Comparison of ENCODE assay signal across 13 cellular contexts in the genomic region with DNA sequence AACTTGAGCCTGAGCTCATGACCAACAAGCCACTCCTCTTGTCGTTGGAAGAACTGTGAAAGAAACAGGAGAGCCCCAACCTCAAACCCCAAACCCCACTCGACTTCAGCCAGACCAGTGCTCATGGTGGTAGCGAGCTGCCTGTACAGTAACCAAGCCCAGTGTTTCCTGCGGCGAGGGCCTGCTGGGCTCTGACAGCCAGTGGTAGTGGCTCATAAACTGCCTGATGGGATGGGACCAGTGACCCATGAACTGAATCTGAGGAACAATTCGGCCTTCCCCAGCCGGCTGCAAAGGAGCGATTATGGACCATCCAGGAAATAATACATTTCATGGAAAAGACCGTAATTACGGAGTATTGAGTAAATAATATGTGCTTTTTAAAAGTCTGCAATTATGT.
DNase-seq lines count a peak whose midpoint lies in the region; TF ChIP-seq lines count a peak whose summit lies in the region.
"Had no signal": no experiment of that assay in that cellular context is flagged by ENCODE, and none has a peak within 500 bp of the region (broad histone marks: within the 10 kb centered on the region; RNA-seq: fewer than 3 reads in every experiment).

No MANE protein-coding gene starts in this region.

- TF ChIP-seq EP300 in Ishikawa (IDR thresholded peaks at IDR 0.05; ENCODE audit: borderline replicate concordance), result no peak

- H3K36me3 ChIP-seq in GM23248 (ENCODE audit: low read depth), result no peaks in the 10 kb centered on the region
- H3K36me3 ChIP-seq in neuronal stem cell (replicated peaks in 1 of 2; ENCODE audit: control insufficient read depth in 2 of 2, insufficient read depth in 2 of 2, low read length in 2 of 2), result no peaks in the 10 kb centered on the region
- H3K36me3 ChIP-seq in vagina, result no peaks in the 10 kb centered on the region
- H3K36me3 ChIP-seq: HAP-1 had no signal

- H3K27ac ChIP-seq in GM23248 (peak overlapping the region; percentile 68; the same call in 1 of the 2 replicates), neuronal stem cell (replicated peaks; ENCODE audit: low read length) (no peak overlapping the region), vagina (no peak overlapping the region)

- intact Hi-C loops in vagina (cut with DNase I), result no loop called here

- H2BK15ac ChIP-seq in neuronal stem cell (ENCODE audit: low read length), result no peak overlapping the region

- no peak for TF ChIP-seq CTCF in vagina (IDR thresholded peaks at IDR 0.05)

- no peak overlapping the region for H4K8ac ChIP-seq in neuronal stem cell (ENCODE audit: low read depth, low read length)

- H4K20me1 ChIP-seq in GM23248 (ENCODE audit: insufficient read depth), result no peaks in the 10 kb centered on the region

- WGBS in GM23248 (ENCODE audit: low coverage in 1 of 2, low lambda C conversion rate in 2 of 2, missing lambda C conversion rate in 2 of 2), 2 experiments, result 96 to 97% methylated on average over 10 of the region's 10 CpGs
- WGBS in neuronal stem cell (ENCODE audit: extremely low coverage in 2 of 2, insufficient read length in 2 of 2, insufficient replicate concordance in 1 of 2), 2 donors, result no CpG with 5 or more reads among the region's 10 CpGs

- peak overlapping the region; percentile 30 for H3K18ac ChIP-seq in neuronal stem cell (ENCODE audit: low read length)

- H3K79me1 ChIP-seq in neuronal stem cell (ENCODE audit: low read depth, low read length), result no peaks in the 10 kb centered on the region

- peaks cover 13% of the 10 kb centered on the region; the same call in 1 of the 2 replicates for H3F3A ChIP-seq in GM23248 (ENCODE audit: insufficient read depth)

- no peaks in the 10 kb centered on the region for H3K9me2 ChIP-seq in GM23248 (ENCODE audit: insufficient read depth)

- in situ Hi-C loops in GM23248 (cut with MboI), result no loop called here

- H3K9me3 ChIP-seq in GM23248 (ENCODE audit: low read depth), result no peaks in the 10 kb centered on the region
- no peaks in the 10 kb centered on the region for H3K9me3 ChIP-seq in neuronal stem cell (replicated peaks in 1 of 2; ENCODE audit: control insufficient read depth in 2 of 2, insufficient read depth in 1 of 2, low read depth in 1 of 2, low read length in 2 of 2)
- H3K9me3 ChIP-seq in vagina, result no peaks in the 10 kb centered on the region
- H3K9me3 ChIP-seq: HAP-1 had no signal

- no peak overlapping the region for H3K4me3 ChIP-seq in GM23248
- no peak overlapping the region for H3K4me3 ChIP-seq in neuronal stem cell (ENCODE audit: low read length in 2 of 2)
- H3K4me3 ChIP-seq in vagina, result no peak overlapping the region
- H3K4me3 ChIP-seq: HAP-1 had no signal

- H3K4me2 ChIP-seq in GM23248 (ENCODE audit: unreplicated experiment) (no peak overlapping the region), neuronal stem cell (ENCODE audit: insufficient read depth, low read length, poor library complexity, severe bottlenecking) (no peak overlapping the region)

- no peak overlapping the region for H2BK5ac ChIP-seq in neuronal stem cell (ENCODE audit: low read length)

- no peak overlapping the region for H4K91ac ChIP-seq in neuronal stem cell (ENCODE audit: low read depth, low read length, poor library complexity)

- H2BK120ac ChIP-seq in neuronal stem cell (ENCODE audit: low read depth, low read length), result no peak overlapping the region

- TF ChIP-seq POLR2A in vagina (IDR thresholded peaks at IDR 0.05), result no peak

- H2BK12ac ChIP-seq in neuronal stem cell (ENCODE audit: low read length), result no peak overlapping the region

- H3K27me3 ChIP-seq in GM23248 (replicated peaks; ENCODE audit: insufficient read depth) (no peaks in the 10 kb centered on the region), neuronal stem cell (ENCODE audit: control insufficient read depth in 3 of 3, insufficient read depth in 3 of 3, low read depth in 1 of 3, low read length in 3 of 3) (no peaks in the 10 kb centered on the region), vagina (no peaks in the 10 kb centered on the region)

- H3K9ac ChIP-seq in GM23248 (no peak overlapping the region), neuronal stem cell (ENCODE audit: low read depth, low read length, poor library complexity) (no peak overlapping the region)

- no peak overlapping the region for H3K14ac ChIP-seq in neuronal stem cell (ENCODE audit: low read length)

- 0 out of 2 replicates have a peak, but pooled peaks have one; percentile 9 for TF ChIP-seq RAD21 in Ishikawa (IDR thresholded peaks at IDR 0.05; ENCODE audit: low read depth)

- DNase-seq in GM23248, result no peak
- peak; percentile 93 for DNase-seq in NCI-H69 (lab: John Stamatoyannopoulos, UW)
- no peak for DNase-seq in neuronal stem cell (ENCODE audit: low spot score)
- no peak for DNase-seq in vagina (ENCODE audit: extremely low spot score in 2 of 2)
- DNase-seq in activated CD4-positive, alpha-beta T cell treated with anti-CD3 and anti-CD28 coated beads for 1 hour, result no peak
- DNase-seq in DMS53 (lab: John Stamatoyannopoulos, UW), result no peak
- no peak for DNase-seq in cerebellum (ENCODE audit: low spot score)
- DNase-seq: C1 segment of cervical spinal cord; CD4-positive, alpha-beta T cell; DMS79 treated with DMSO at 0.1 percent for 48 hours; EL had no signal

- peaks cover 16% of the 10 kb centered on the region for H3K4me1 ChIP-seq in GM23248 (ENCODE audit: insufficient read depth)
- no peaks in the 10 kb centered on the region for H3K4me1 ChIP-seq in neuronal stem cell (ENCODE audit: control insufficient read depth in 2 of 2, insufficient read depth in 1 of 2, low read depth in 1 of 2, low read length in 2 of 2)
- no peaks in the 10 kb centered on the region for H3K4me1 ChIP-seq in vagina
- H3K4me1 ChIP-seq: HAP-1 had no signal

- no peak overlapping the region for H2AK5ac ChIP-seq in neuronal stem cell (ENCODE audit: low read depth, low read length)

- no peak overlapping the region for H2AFZ ChIP-seq in GM23248
- no peak overlapping the region for H2AFZ ChIP-seq in neuronal stem cell (ENCODE audit: low read length)

- no peak overlapping the region for H3K4ac ChIP-seq in neuronal stem cell (ENCODE audit: low read length)

- no peaks in the 10 kb centered on the region for H3K79me2 ChIP-seq in GM23248 (ENCODE audit: insufficient read depth)

- no peak overlapping the region for H3K23ac ChIP-seq in neuronal stem cell (ENCODE audit: low read depth, low read length, poor library complexity)

TF ChIP-seq in Ishikawa, 13 proteins besides CTCF, POLR2A, EP300 and RAD21:
- TF ChIP-seq ZBTB7A (IDR thresholded peaks at IDR 0.05; ENCODE audit: low read depth), result no peak
- TF ChIP-seq CEBPB (IDR thresholded peaks at IDR 0.05), result no peak
- 0 out of 2 replicates have a peak, but pooled peaks have one; percentile 9 for TF ChIP-seq TEAD4 (IDR thresholded peaks at IDR 0.05)
- TF ChIP-seq EGR1 (IDR thresholded peaks at IDR 0.05), result no peak
- TF ChIP-seq, protein P1, sequence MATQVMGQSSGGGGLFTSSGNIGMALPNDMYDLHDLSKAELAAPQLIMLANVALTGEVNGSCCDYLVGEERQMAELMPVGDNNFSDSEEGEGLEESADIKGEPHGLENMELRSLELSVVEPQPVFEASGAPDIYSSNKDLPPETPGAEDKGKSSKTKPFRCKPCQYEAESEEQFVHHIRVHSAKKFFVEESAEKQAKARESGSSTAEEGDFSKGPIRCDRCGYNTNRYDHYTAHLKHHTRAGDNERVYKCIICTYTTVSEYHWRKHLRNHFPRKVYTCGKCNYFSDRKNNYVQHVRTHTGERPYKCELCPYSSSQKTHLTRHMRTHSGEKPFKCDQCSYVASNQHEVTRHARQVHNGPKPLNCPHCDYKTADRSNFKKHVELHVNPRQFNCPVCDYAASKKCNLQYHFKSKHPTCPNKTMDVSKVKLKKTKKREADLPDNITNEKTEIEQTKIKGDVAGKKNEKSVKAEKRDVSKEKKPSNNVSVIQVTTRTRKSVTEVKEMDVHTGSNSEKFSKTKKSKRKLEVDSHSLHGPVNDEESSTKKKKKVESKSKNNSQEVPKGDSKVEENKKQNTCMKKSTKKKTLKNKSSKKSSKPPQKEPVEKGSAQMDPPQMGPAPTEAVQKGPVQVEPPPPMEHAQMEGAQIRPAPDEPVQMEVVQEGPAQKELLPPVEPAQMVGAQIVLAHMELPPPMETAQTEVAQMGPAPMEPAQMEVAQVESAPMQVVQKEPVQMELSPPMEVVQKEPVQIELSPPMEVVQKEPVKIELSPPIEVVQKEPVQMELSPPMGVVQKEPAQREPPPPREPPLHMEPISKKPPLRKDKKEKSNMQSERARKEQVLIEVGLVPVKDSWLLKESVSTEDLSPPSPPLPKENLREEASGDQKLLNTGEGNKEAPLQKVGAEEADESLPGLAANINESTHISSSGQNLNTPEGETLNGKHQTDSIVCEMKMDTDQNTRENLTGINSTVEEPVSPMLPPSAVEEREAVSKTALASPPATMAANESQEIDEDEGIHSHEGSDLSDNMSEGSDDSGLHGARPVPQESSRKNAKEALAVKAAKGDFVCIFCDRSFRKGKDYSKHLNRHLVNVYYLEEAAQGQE (IDR thresholded peaks at IDR 0.05; ENCODE audit: low read depth), result no peak
- no peak for TF ChIP-seq CREB1 (IDR thresholded peaks at IDR 0.05; ENCODE audit: low read depth)
